Comparison of ENCODE assay signal across 12 cellular contexts in the genomic region with DNA sequence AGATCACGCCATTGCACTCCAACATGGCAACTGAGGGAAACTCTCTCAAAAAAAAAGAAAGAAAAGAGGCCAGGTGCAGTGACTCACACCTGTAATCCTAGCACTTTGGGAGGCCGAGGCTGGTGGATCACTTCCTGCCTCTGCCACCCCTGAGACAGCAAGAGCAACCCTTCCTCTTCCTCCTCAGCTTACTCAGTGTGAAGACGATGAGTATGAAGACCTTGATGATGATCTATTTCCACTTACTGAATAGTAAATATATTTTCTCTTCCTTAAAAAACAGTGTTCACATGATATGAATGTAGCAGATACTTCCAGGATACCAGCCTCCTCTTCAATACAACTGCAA. TPM values are rescaled to one million over a fixed set of nuclear protein-coding genes. Genes with fewer than 3 reads are reported as not detected.
DNase-seq lines count a peak whose midpoint lies in the region; ATAC-seq and TF ChIP-seq lines count a peak whose summit lies in the region.
"Had no signal": no experiment of that assay in that cellular context is flagged by ENCODE, and none has a peak within 500 bp of the region (broad histone marks: within the 10 kb centered on the region; RNA-seq: fewer than 3 reads in every experiment).

No MANE protein-coding gene starts in this region.

- no peak overlapping the region for H3K4me3 Mint-ChIP-seq in T-cell
- no peak overlapping the region for H3K4me3 Mint-ChIP-seq in activated naive CD8-positive, alpha-beta T cell treated with anti-CD3 and anti-CD28 coated beads, Interleukin-2, amount 10 ng/mL, durations not matched to agents 7 days and 5 days
- H3K4me3 Mint-ChIP-seq: activated B cell treated with CpG ODN at 0.5 μM for 24 hours had no signal

- peak overlapping the region; percentile 39 to 48 for H3K27ac Mint-ChIP-seq in T-cell
- peak overlapping the region; percentile 72 for H3K27ac Mint-ChIP-seq in activated naive CD8-positive, alpha-beta T cell treated with anti-CD3 and anti-CD28 coated beads, Interleukin-2, amount 10 ng/mL, durations not matched to agents 7 days and 5 days
- H3K27ac Mint-ChIP-seq: activated B cell treated with CpG ODN at 0.5 μM for 24 hours had no signal

- POLR2A ChIA-PET in T-cell (lab: Charles Lee) = interaction anchor here in 1 of 2 donors (0.6 kb wide), 1 partner anchor 70 kb away, joined by 4 read pairs; no protein-coding TSS in a partner anchor
- POLR2A ChIA-PET in activated naive CD8-positive, alpha-beta T cell treated with anti-CD3 and anti-CD28 coated beads, Interleukin-2, amount 10 ng/mL, durations not matched to agents 7 days and 5 days (lab: Charles Lee) = interaction anchor here (0.9 to 2.2 kb wide), 3 partner anchors 15 to 88 kb away, joined by 3 to 5 read pairs (median 4); partner anchors contain the start of genes AP4M1 and MCM7

- H3K27me3 Mint-ChIP-seq in T-cell = peaks cover 0 to 3% of the 10 kb centered on the region in 2 donors
- H3K27me3 Mint-ChIP-seq in activated naive CD8-positive, alpha-beta T cell treated with anti-CD3 and anti-CD28 coated beads, Interleukin-2, amount 10 ng/mL, durations not matched to agents 7 days and 5 days = no peaks in the 10 kb centered on the region

- no peaks in the 10 kb centered on the region for H3K9me3 Mint-ChIP-seq in T-cell
- H3K9me3 Mint-ChIP-seq in activated naive CD8-positive, alpha-beta T cell treated with anti-CD3 and anti-CD28 coated beads, Interleukin-2, amount 10 ng/mL, durations not matched to agents 7 days and 5 days = no peaks in the 10 kb centered on the region
- H3K9me3 Mint-ChIP-seq: activated B cell treated with CpG ODN at 0.5 μM for 24 hours had no signal

- H3K36me3 Mint-ChIP-seq in T-cell = peaks cover 4% of the 10 kb centered on the region
- peaks cover 2% of the 10 kb centered on the region for H3K36me3 Mint-ChIP-seq in activated naive CD8-positive, alpha-beta T cell treated with anti-CD3 and anti-CD28 coated beads, Interleukin-2, amount 10 ng/mL, durations not matched to agents 7 days and 5 days

- peak; percentile 70 for DNase-seq in HT1080 (ENCODE audit: low read depth)
- no peak for DNase-seq in T-cell
- DNase-seq in activated naive CD8-positive, alpha-beta T cell treated with anti-CD3 and anti-CD28 coated beads, Interleukin-2, amount 10 ng/mL, durations not matched to agents 7 days and 5 days = no peak
- peak; percentile 37 for DNase-seq in stimulated activated CD4-positive, alpha-beta T cell treated with anti-CD3 and anti-CD28 coated beads, Interleukin-4, amount 100 ng/mL, for 1 hour
- DNase-seq in GM10266 (ENCODE audit: extremely low spot score) = no peak
- DNase-seq in NCI-H187 (lab: John Stamatoyannopoulos, UW) = no peak
- no peak for DNase-seq in NCI-H2107 (lab: John Stamatoyannopoulos, UW)
- DNase-seq: activated B cell treated with CpG ODN at 0.5 μM for 24 hours, MG63, NCI-H2171 had no signal

- peak in 2 of 4 experiments; percentile 18 to 23 for ATAC-seq in T-cell (replicated peaks in 1 of 4)
- peak; percentile 16 for ATAC-seq in activated naive CD8-positive, alpha-beta T cell treated with anti-CD3 and anti-CD28 coated beads, Interleukin-2, amount 10 ng/mL, durations not matched to agents 7 days and 5 days (ENCODE audit: low read depth)

- H3K4me1 Mint-ChIP-seq in T-cell = peaks cover 20 to 34% (median 30%) of the 10 kb centered on the region in 3 donors
- H3K4me1 Mint-ChIP-seq in activated naive CD8-positive, alpha-beta T cell treated with anti-CD3 and anti-CD28 coated beads, Interleukin-2, amount 10 ng/mL, durations not matched to agents 7 days and 5 days = peaks cover 24% of the 10 kb centered on the region

- TF ChIP-seq CTCF in GM10266 (IDR thresholded peaks at IDR 0.05; ENCODE audit: control insufficient read depth, insufficient read depth, low read depth, missing control alignments) = no peak

- CTCF ChIA-PET in T-cell (lab: Charles Lee) = no interaction called here

RNA-seq across cellular contexts. Expression of gene ZKSCAN1, which starts 2.1 kb away (rescaled TPM):
- total RNA-seq in HT1080 (2014; rRNA removed; shearing (Covaris generic)) = 13.4 and 15.5 TPM in 2 replicates
- 16.7 and 23.0 TPM in 2 replicates for polyA plus RNA-seq in HT1080 (2015; cell fraction: cytosol; rRNA removed)
- polyA plus RNA-seq in HT1080 (2015; cell fraction: nucleus; rRNA removed) = 43.0 and 54.8 TPM in 2 replicates
- total RNA-seq in T-cell = 10 to 100 TPM; 60.7 to 94.0 (median 86.8) TPM
- total RNA-seq in activated naive CD8-positive, alpha-beta T cell treated with anti-CD3 and anti-CD28 coated beads, Interleukin-2, amount 10 ng/mL, durations not matched to agents 7 days and 5 days = 10 to 100 TPM; 85.5 to 88.8 TPM

RNA-seq across cellular contexts. Expression of gene ZSCAN21, which starts 36.3 kb away (rescaled TPM):
- 7.9 and 8.1 TPM in 2 replicates for total RNA-seq in HT1080 (2014; rRNA removed; shearing (Covaris generic))
- 7.3 and 8.0 TPM in 2 replicates for polyA plus RNA-seq in HT1080 (2015; cell fraction: cytosol; rRNA removed)
- polyA plus RNA-seq in HT1080 (2015; cell fraction: nucleus; rRNA removed) = 9.2 and 11.0 TPM in 2 replicates
- 1 to 10 TPM; 4.4 to 9.9 (median 9.3) TPM for total RNA-seq in T-cell
- total RNA-seq in activated naive CD8-positive, alpha-beta T cell treated with anti-CD3 and anti-CD28 coated beads, Interleukin-2, amount 10 ng/mL, durations not matched to agents 7 days and 5 days = 10 to 100 TPM in 1 of 2 experiments, 1 to 10 TPM in 1; 9.8 to 10.1 TPM

RNA-seq across cellular contexts. Expression of gene AZGP1, which starts 37.5 kb away (rescaled TPM):
- not detected in 2 replicates for total RNA-seq in HT1080 (2014; rRNA removed; shearing (Covaris generic))
- polyA plus RNA-seq in HT1080 (2015; cell fraction: cytosol; rRNA removed) = 0.07 TPM in 1 of 2 replicates, not detected in the other
- polyA plus RNA-seq in HT1080 (2015; cell fraction: nucleus; rRNA removed) = not detected in 2 replicates
- 1 to 10 TPM in 1 of 5 donors, under 1 TPM in 2, not detected in 2; 0.56 to 1.3 (median 0.89) TPM for total RNA-seq in T-cell
- not detected for total RNA-seq in activated naive CD8-positive, alpha-beta T cell treated with anti-CD3 and anti-CD28 coated beads, Interleukin-2, amount 10 ng/mL, durations not matched to agents 7 days and 5 days
- total RNA-seq: activated B cell treated with CpG ODN at 0.5 μM for 24 hours, renal cortical epithelial cell, temporal lobe had no signal

Comparison
In these comparisons a context has a peak if more than half of its experiments do, and no peak if none do; other contexts are left out.
1. DNase-seq: peak in HT1080 (single experiment) and stimulated activated CD4-positive, alpha-beta T cell treated with anti-CD3 and anti-CD28 coated beads, Interleukin-4, amount 100 ng/mL, for 1 hour (single experiment); none in T-cell (0 of 34), activated naive CD8-positive, alpha-beta T cell treated with anti-CD3 and anti-CD28 coated beads, Interleukin-2, amount 10 ng/mL, durations not matched to agents 7 days and 5 days (single experiment), GM10266 (single experiment), NCI-H187 (0 of 2) and NCI-H2107 (single experiment).